8 cellular contexts compared by ENCODE assay signal in the genomic region with DNA sequence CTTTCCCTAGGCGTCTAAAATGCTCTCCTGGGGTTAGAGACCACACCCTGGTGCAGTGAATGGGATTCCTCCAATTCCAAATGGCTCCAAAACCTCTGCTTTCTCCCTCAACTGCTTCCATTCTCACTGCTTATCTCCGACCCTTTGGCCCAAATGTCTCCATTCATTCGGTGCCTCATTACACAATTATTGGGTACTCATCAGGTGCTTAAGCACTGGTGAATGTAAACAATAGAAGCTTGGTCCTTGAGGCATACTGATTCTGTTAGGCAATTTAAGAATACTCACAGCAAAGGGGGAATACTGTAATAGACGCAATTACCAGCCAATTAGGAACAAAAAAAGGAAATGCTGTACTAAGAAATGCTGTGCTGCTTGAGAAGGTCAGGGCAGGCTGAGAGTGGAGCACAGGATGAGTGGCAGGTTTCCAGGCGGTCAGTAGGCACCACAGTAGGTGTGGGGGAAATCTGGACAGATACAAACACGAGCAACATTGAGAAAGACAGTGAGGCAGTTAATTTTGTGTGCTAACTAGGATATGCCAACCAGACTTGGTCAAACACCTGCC. TPM values are rescaled to one million over a fixed set of nuclear protein-coding genes. Genes with fewer than 3 reads are reported as not detected.
DNase-seq lines count a peak whose midpoint lies in the region; ATAC-seq, FAIRE-seq and TF ChIP-seq lines count a peak whose summit lies in the region.

No MANE protein-coding gene starts in this region.

- peak overlapping the region; percentile 55 for H3K4me2 ChIP-seq in Karpas-422 (ENCODE audit: low read depth, low read length, poor library complexity, severe bottlenecking)

- TF ChIP-seq CTCF in GM06990 (IDR thresholded peaks at IDR 0.05; ENCODE audit: insufficient read depth, low read length, poor library complexity, severe bottlenecking) (no peak), bronchial epithelial cell (IDR thresholded peaks at IDR 0.05; ENCODE audit: insufficient read depth, low read length, severe bottlenecking) (no peak), neutrophil (IDR thresholded peaks at IDR 0.05) (no peak)

- H4K20me1 ChIP-seq in Karpas-422 (ENCODE audit: insufficient read depth, low read depth, low read length) = peaks cover 48% of the 10 kb centered on the region

- no peaks in the 10 kb centered on the region for H3K36me3 ChIP-seq in GM06990 (ENCODE audit: control insufficient read depth, insufficient read depth, low read length)
- H3K36me3 ChIP-seq in Karpas-422 (ENCODE audit: insufficient read depth, low read length) = no peaks in the 10 kb centered on the region
- no peaks in the 10 kb centered on the region for H3K36me3 ChIP-seq in bronchial epithelial cell (ENCODE audit: control insufficient read depth, insufficient read depth, low read length)
- H3K36me3 ChIP-seq in neutrophil = no peaks in the 10 kb centered on the region

- H3K27ac ChIP-seq in Karpas-422 (ENCODE audit: low read length) (no peak overlapping the region), neutrophil (peak overlapping the region; percentile 68)

- no peak overlapping the region for H2AFZ ChIP-seq in Karpas-422 (ENCODE audit: low read length)

- no peak overlapping the region for H3K9ac ChIP-seq in Karpas-422 (ENCODE audit: low read length)

- no peaks in the 10 kb centered on the region for H3K27me3 ChIP-seq in GM06990 (replicated peaks; ENCODE audit: control insufficient read depth, insufficient read depth, low read length)
- no peaks in the 10 kb centered on the region for H3K27me3 ChIP-seq in Karpas-422 (ENCODE audit: low read length)
- no peaks in the 10 kb centered on the region for H3K27me3 ChIP-seq in bronchial epithelial cell (ENCODE audit: control insufficient read depth, insufficient read depth, low read length)
- H3K27me3 ChIP-seq in neutrophil = no peaks in the 10 kb centered on the region

- no peak for DNase-seq in GM06990 (ENCODE audit: extremely low read depth, insufficient read length)
- no peak for DNase-seq in Karpas-422
- DNase-seq in bronchial epithelial cell (ENCODE audit: low read depth) = peak; percentile 46
- no peak for DNase-seq in NCI-H2081 treated with DMSO at 0.1 percent for 48 hours (lab: John Stamatoyannopoulos, UW)
- no peak for DNase-seq in activated CD8-positive, alpha-beta memory T cell treated with anti-CD3 and anti-CD28 coated beads, Interleukin-2, amount 50 U/mL, for 48 hours
- DNase-seq in NCI-H345 (lab: John Stamatoyannopoulos, UW) = no peak

- H3K4me3 ChIP-seq in GM06990 (replicated peaks; ENCODE audit: low read depth, low read length) (peak overlapping the region; percentile 67), Karpas-422 (ENCODE audit: low read length) (peak overlapping the region; percentile 41; the same call in 1 of the 2 replicates), bronchial epithelial cell (ENCODE audit: low read depth, low read length) (peak overlapping the region; percentile 30), neutrophil (ENCODE audit: low read depth in 1 of 2, low read length in 1 of 2) (peak overlapping the region; percentile 62 to 68)

- no peaks in the 10 kb centered on the region for H3K79me2 ChIP-seq in Karpas-422 (ENCODE audit: low read length)

- ATAC-seq in HG02763 (IDR thresholded peaks at IDR 0.05; ENCODE audit: unreplicated experiment) = no peak

- FAIRE-seq in bronchial epithelial cell (lab: Jason Lieb, UNC) = no peak

- no peaks in the 10 kb centered on the region for H3K9me2 ChIP-seq in Karpas-422 (replicated peaks; ENCODE audit: insufficient read depth, low read length)

- no peaks in the 10 kb centered on the region for H3K9me3 ChIP-seq in Karpas-422 (ENCODE audit: low read length)
- no peaks in the 10 kb centered on the region for H3K9me3 ChIP-seq in neutrophil

- H3K4me1 ChIP-seq in Karpas-422 (ENCODE audit: low read length) (peaks cover 12% of the 10 kb centered on the region), neutrophil (ENCODE audit: control insufficient read depth in 1 of 2, insufficient read depth in 1 of 2, low read depth in 1 of 2, low read length in 1 of 2) (peaks cover 8 to 14% of the 10 kb centered on the region in 2 experiments)

RNA-seq across cellular contexts. Expression of gene GMDS, which starts 23.0 kb away (rescaled TPM):
- total RNA-seq in Karpas-422 (2014; rRNA removed; shearing (Covaris generic); ENCODE audit: low replicate concordance) = 5.3 and 9.7 TPM in 2 replicates
- total RNA-seq in bronchial epithelial cell = 8.2 and 10.1 TPM in 2 replicates
